ENCODE assay signal across 19 cellular contexts in the genomic region with DNA sequence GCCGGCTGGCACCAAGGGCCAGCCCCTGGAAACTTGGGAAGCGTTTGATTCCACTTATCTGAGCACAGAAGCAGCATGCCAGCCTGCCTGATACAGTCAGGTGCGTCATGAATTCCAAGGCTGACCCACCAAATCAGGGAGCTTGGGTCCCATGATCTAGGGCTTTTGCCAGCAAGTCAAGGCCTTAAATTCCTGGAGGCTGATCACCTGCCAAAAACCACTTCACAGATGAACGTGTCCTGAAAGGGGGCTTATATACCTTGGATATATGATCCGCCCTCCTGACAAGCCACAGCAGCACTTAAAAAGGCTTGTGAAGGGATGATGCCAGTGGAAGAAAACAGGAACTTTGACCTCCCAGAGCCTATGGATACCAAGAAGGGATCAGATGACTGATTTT. TPM values are rescaled to one million over a fixed set of nuclear protein-coding genes. Genes with fewer than 3 reads are reported as not detected.
"Had no signal": no experiment of that assay in that cellular context is flagged by ENCODE, and none has a peak within 500 bp of the region (broad histone marks: within the 10 kb centered on the region; RNA-seq: fewer than 3 reads in every experiment).

No MANE protein-coding gene starts in this region.

- H2AFZ ChIP-seq: parathyroid adenoma had no signal

- H3K27ac ChIP-seq: dorsolateral prefrontal cortex, gastrocnemius medialis, heart left ventricle, parathyroid adenoma, skin epidermis, suprapubic skin had no signal

- ATAC-seq: gastrocnemius medialis; left lobe of liver; naive thymus-derived CD8-positive, alpha-beta T cell; stimulated activated naive CD8-positive, alpha-beta T cell treated with anti-CD3 and anti-CD28 coated beads, Interleukin-15, Interleukin-2, amounts not matched to agents 100 U/mL and 50 U/mL, for 24 hours had no signal

- H3K79me2 ChIP-seq: parathyroid adenoma had no signal

- H3K27me3 ChIP-seq: gastrocnemius medialis had no signal

- H3K9ac ChIP-seq: parathyroid adenoma had no signal

- H3K36me3 ChIP-seq: gastrocnemius medialis, heart left ventricle, suprapubic skin had no signal

- H3K9me3 ChIP-seq: gastrocnemius medialis, heart left ventricle, suprapubic skin had no signal

- H3K4me3 ChIP-seq: dorsolateral prefrontal cortex, gastrocnemius medialis, heart left ventricle, skin epidermis, suprapubic skin had no signal

- H3K4me1 ChIP-seq: gastrocnemius medialis, parathyroid adenoma, suprapubic skin had no signal

- DNase-seq: activated CD4-positive, alpha-beta T cell treated with anti-CD3 and anti-CD28 coated beads, Interleukin-2, amount 10 ng/mL, durations not matched to agents 7 days and 5 days; activated naive CD4-positive, alpha-beta T cell; activated naive CD8-positive, alpha-beta T cell treated with anti-CD3 and anti-CD28 coated beads, Interleukin-2, amount 10 ng/mL, durations not matched to agents 7 days and 5 days; activated T-cell treated with anti-CD3 and anti-CD28 coated beads for 4 hours; aorta; dorsolateral prefrontal cortex; erythroblast; gastrocnemius medialis; naive thymus-derived CD8-positive, alpha-beta T cell; retina; stimulated activated CD4-positive, alpha-beta T cell treated with anti-CD3 and anti-CD28 coated beads, Interleukin-4, amount 100 ng/mL, for 4 hours; stimulated activated CD8-positive, alpha-beta memory T cell treated with anti-CD3 and anti-CD28 coated beads, Interleukin-4, amount 100 ng/mL, for 48 hours; stimulated activated naive CD8-positive, alpha-beta T cell treated with anti-CD3 and anti-CD28 coated beads, Interleukin-15, Interleukin-2, amounts not matched to agents 100 U/mL and 50 U/mL, for 24 hours had no signal

RNA-seq across cellular contexts. Expression of gene CLIC6, which starts 24.0 kb away (rescaled TPM):
- total RNA-seq: activated CD4-positive, alpha-beta T cell treated with anti-CD3 and anti-CD28 coated beads, Interleukin-2, amount 10 ng/mL, durations not matched to agents 7 days and 5 days; bronchial epithelial cell had no signal
